In the genomic region with DNA sequence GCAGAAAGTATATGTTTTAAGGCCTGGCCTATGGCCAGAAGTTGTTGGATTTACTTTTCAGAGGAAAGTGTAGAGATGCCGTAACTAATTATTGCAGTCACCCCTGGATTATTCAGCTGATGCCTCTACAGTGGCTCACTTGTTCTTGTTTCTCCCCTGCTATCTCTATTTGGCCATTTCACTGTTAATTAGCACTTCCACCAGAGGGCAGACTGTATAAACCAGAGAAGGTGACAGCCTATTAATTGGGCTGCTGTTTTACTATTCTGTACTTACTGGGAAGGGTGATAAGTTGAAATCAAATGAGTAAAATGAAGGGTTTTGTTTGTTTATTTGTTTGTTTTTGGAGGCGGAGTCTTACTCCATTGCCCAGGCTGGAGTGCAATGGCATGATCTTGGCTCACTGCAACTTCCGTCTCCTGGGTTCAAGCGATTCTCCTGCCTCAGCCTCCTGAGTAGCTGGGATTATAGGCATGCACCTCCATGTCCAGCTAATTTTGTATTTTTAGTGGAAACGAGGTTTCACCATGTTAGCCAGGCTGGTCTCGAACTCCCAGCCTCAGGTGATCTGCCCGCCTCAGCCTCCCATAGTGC, we compare ENCODE assay signal across 8 cellular contexts.
A peak's percentile ranks its signal among the peaks of the same experiment; 100 is the strongest.
DNase-seq lines count a peak whose midpoint lies in the region; ATAC-seq, FAIRE-seq and TF ChIP-seq lines count a peak whose summit lies in the region.

No MANE protein-coding gene starts in this region.

- no peaks in the 10 kb centered on the region for H3K4me1 Mint-ChIP-seq in type B pancreatic cell (ENCODE audit: unreplicated experiment)

- no peak overlapping the region for H3K4me3 Mint-ChIP-seq in type B pancreatic cell

- H3K9me3 Mint-ChIP-seq in type B pancreatic cell: no peaks in the 10 kb centered on the region

- no TSS peak for BruUV-seq in PC-3 (replicated peaks; lab: Mats Ljungman, UMichigan)

- TF ChIP-seq CTCF in heart left ventricle (IDR thresholded peaks at IDR 0.05) (peak; percentile 19 to 58 (median 40)), PC-3 (conservative IDR thresholded peaks at IDR 0.05; ENCODE audit: low read depth, low read length) (peak; percentile 55), fibroblast of the aortic adventitia (IDR thresholded peaks at IDR 0.05; ENCODE audit: insufficient read depth, low read length) (peak; percentile 38), type B pancreatic cell (conservative IDR thresholded peaks at IDR 0.05) (peak; percentile 62)

- CTCF ChIA-PET in PC-3 (lab: Charles Lee): interaction anchor here (1.4 kb wide), 1 partner anchor 20 kb away, joined by 3 read pairs; no protein-coding TSS in a partner anchor

- DNase-seq in heart left ventricle (no peak), Right ventricle myocardium inferior (ENCODE audit: missing footprints) (no peak), PC-3 (peak; percentile 19), fibroblast of the aortic adventitia (ENCODE audit: low read depth) (peak; percentile 19), type B pancreatic cell (ENCODE audit: extremely low spot score, unreplicated experiment) (no peak), GDM1 (lab: John Stamatoyannopoulos, UW) (no peak), frontal cortex (ENCODE audit: low spot score in 2 of 2) (no peak)

- H3K27ac Mint-ChIP-seq in type B pancreatic cell: no peak overlapping the region

- no peaks in the 10 kb centered on the region for H3K9me2 ChIP-seq in PC-3 (replicated peaks; ENCODE audit: low read length)

- intact Hi-C loops in heart left ventricle (cut with DNase I) (loop anchor here in 3 of 10 donors (5.0 to 10.0 kb wide), 2 partner anchors 93 to 95 kb away; no protein-coding TSS in a partner anchor), Right ventricle myocardium inferior (cut with DNase I) (no loop called here), PC-3 (cut with micrococcal nuclease) (no loop called here)

- no peak overlapping the region for H2AFZ ChIP-seq in PC-3 (ENCODE audit: low read length)

- H3K27me3 ChIP-seq in heart left ventricle (no peaks in the 10 kb centered on the region), PC-3 (ENCODE audit: low read length) (no peaks in the 10 kb centered on the region)

- H3K4me1 ChIP-seq in heart left ventricle (peaks cover 0 to 14% (median under 1%) of the 10 kb centered on the region in 12 donors), PC-3 (ENCODE audit: insufficient read depth, low read length) (no peaks in the 10 kb centered on the region; the same call in 1 of the 2 replicates)

- TF ChIP-seq POLR2A in heart left ventricle (IDR thresholded peaks at IDR 0.05): no peak

- H3K4me3 ChIP-seq in heart left ventricle: no peak overlapping the region
- H3K4me3 ChIP-seq in PC-3 (ENCODE audit: low read length): no peak overlapping the region
- no peak overlapping the region for H3K4me3 ChIP-seq in fibroblast of the aortic adventitia (ENCODE audit: low read depth, low read length)

- H3K4me2 ChIP-seq in PC-3 (ENCODE audit: low read length): no peak overlapping the region

- H3K79me2 ChIP-seq in PC-3 (ENCODE audit: low read length): no peaks in the 10 kb centered on the region

- no peaks in the 10 kb centered on the region for H4K20me1 ChIP-seq in PC-3 (ENCODE audit: low read length)

- H3K36me3 ChIP-seq in heart left ventricle: peaks cover 3 to 100% (median 96%) of the 10 kb centered on the region in 9 donors
- H3K36me3 ChIP-seq in PC-3 (ENCODE audit: low read depth, low read length): peaks cover 46% of the 10 kb centered on the region

- POLR2A ChIA-PET in PC-3 (lab: Charles Lee; ENCODE audit: unreplicated experiment): no interaction called here

- WGBS in heart left ventricle, 4 donors: 91 to 96% (median 92%) methylated on average over 7 of the region's 7 CpGs

- ATAC-seq in heart left ventricle (peak in 2 of 4 donors; percentile 36 to 49), Right ventricle myocardium inferior (no peak), PC-3 (no peak), GM18511 (IDR thresholded peaks at IDR 0.05; ENCODE audit: unreplicated experiment) (no peak)

- H3K9me3 ChIP-seq in heart left ventricle (no peaks in the 10 kb centered on the region), PC-3 (ENCODE audit: low read length) (no peaks in the 10 kb centered on the region)

- no peak for FAIRE-seq in frontal cortex (lab: Jason Lieb, UNC)

- H3K27me3 Mint-ChIP-seq in type B pancreatic cell: no peaks in the 10 kb centered on the region

- no peak overlapping the region for H3K9ac ChIP-seq in PC-3 (ENCODE audit: low read length)

- H3K36me3 Mint-ChIP-seq in type B pancreatic cell: peaks cover 21% of the 10 kb centered on the region

- no peaks in the 10 kb centered on the region for H3F3A ChIP-seq in PC-3 (ENCODE audit: low read length, unreplicated experiment)

- H3K27ac ChIP-seq in heart left ventricle: no peak overlapping the region
- H3K27ac ChIP-seq in PC-3 (ENCODE audit: low read length): no peak overlapping the region

Comparison
In these comparisons a context has a peak if more than half of its experiments do, and no peak if none do; other contexts are left out.
1. DNase-seq: peak in PC-3 (single experiment) and fibroblast of the aortic adventitia (single experiment); none in heart left ventricle (0 of 5), Right ventricle myocardium inferior (single experiment), type B pancreatic cell (single experiment), GDM1 (single experiment) and frontal cortex (0 of 2).
2. Peak in every context shown above with its lines, with median percentiles within 50 percentile points of each other: CTCF ChIP-seq.